ENCODE assay signal across 8 cellular contexts in the genomic region with DNA sequence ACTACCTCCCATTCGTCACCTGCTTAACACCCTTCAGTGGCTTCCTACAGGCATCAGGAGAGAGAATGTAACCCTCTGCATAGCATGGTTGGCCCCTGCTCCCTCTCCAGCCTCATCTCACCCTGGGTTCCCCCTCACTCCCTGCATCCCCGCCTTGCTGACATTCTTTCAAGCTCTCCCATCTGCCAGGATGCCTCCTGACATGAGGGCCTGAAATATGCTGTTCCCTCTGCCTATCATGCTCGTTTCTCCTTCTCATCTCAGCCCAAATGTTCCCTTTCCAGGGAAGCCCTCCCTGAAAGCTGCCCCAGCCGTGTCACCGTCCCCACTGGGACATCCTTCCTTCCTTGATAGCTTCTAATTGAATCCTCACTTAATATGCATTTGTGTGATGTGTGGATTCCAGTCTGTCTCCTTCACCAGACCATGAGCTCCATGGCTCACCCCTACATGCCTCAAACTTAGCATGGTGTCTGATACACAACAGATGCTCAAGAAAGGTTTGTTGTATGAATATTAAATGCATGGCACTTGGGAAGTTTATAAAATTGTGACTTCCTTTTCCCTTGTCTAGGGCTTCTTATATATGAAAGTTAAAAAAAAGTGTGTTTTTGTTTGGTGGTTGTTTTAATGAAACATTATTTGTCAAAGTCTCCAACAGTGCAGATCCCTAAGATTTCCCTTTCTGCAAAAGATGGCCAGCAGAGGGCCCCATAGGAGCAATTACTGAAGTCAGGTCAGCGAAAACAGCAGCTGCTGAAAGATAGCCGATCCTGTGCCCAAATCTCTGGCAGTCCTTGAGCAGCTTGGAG. TPM values are rescaled to one million over a fixed set of nuclear protein-coding genes. Genes with fewer than 3 reads are reported as not detected.
DNase-seq lines count a peak whose midpoint lies in the region; ATAC-seq and TF ChIP-seq lines count a peak whose summit lies in the region.

No MANE protein-coding gene starts in this region.

- H4K20me1 ChIP-seq in SU-DHL-6 (ENCODE audit: low read depth, low read length), result no peaks in the 10 kb centered on the region

- no peak overlapping the region for H3K9ac ChIP-seq in SU-DHL-6 (ENCODE audit: low read length)

- no peaks in the 10 kb centered on the region for H3K9me2 ChIP-seq in SU-DHL-6 (replicated peaks; ENCODE audit: insufficient read depth, low read length)

- peak; percentile 54 for TF ChIP-seq CTCF in SU-DHL-6 (IDR thresholded peaks at IDR 0.05; ENCODE audit: insufficient read depth, low read length, poor library complexity, severe bottlenecking)

- H3K27me3 ChIP-seq in MG63 (no peaks in the 10 kb centered on the region), SU-DHL-6 (ENCODE audit: low read length) (no peaks in the 10 kb centered on the region)

- H3K79me2 ChIP-seq in SU-DHL-6 (ENCODE audit: insufficient read depth, low read length), result no peaks in the 10 kb centered on the region

- DNase-seq in NCI-H82 (lab: John Stamatoyannopoulos, UW) (peak; percentile 67), NCI-H82 treated with DMSO at 0.1 percent for 48 hours (lab: John Stamatoyannopoulos, UW; ENCODE audit: unreplicated experiment) (no peak), MG63 (peak; percentile 59), left cardiac atrium (peak; percentile 80), retina (peak; percentile 69)
- DNase-seq in activated naive CD8-positive, alpha-beta T cell treated with anti-CD3 and anti-CD28 coated beads, Interleukin-2, amount 50 U/mL, for 16 hours (ENCODE audit: low read depth, low spot score), result peak; percentile 57

- H3K9me3 ChIP-seq in MG63 (no peaks in the 10 kb centered on the region), SU-DHL-6 (ENCODE audit: insufficient read depth, low read length) (no peaks in the 10 kb centered on the region)

- no peak overlapping the region for H3K27ac ChIP-seq in SU-DHL-6 (ENCODE audit: low read depth, low read length)

- no peak overlapping the region for H2AFZ ChIP-seq in SU-DHL-6 (ENCODE audit: low read depth, low read length, severe bottlenecking)

- intact Hi-C loops in left cardiac atrium (cut with DNase I), result loop anchor here (2.0 to 10.0 kb wide), 5 partner anchors 42 to 399 kb away; no protein-coding TSS in a partner anchor

- no peaks in the 10 kb centered on the region for H3F3A ChIP-seq in SU-DHL-6 (ENCODE audit: insufficient read depth)

- H3K4me2 ChIP-seq in SU-DHL-6 (ENCODE audit: low read depth, low read length, poor library complexity, severe bottlenecking), result no peak overlapping the region

- H3K4me3 ChIP-seq in MG63 (no peak overlapping the region), SU-DHL-6 (ENCODE audit: insufficient read depth, low read length, poor library complexity, severe bottlenecking) (no peak overlapping the region)

- ATAC-seq in left cardiac atrium (peak; percentile 77 to 81), GM21717 (IDR thresholded peaks at IDR 0.05; ENCODE audit: unreplicated experiment) (no peak)

- H3K36me3 ChIP-seq in MG63 (no peaks in the 10 kb centered on the region), SU-DHL-6 (ENCODE audit: low read length) (no peaks in the 10 kb centered on the region)

RNA-seq across cellular contexts. Expression of gene C5orf58, which starts 7.3 kb away (rescaled TPM):
- not detected in 2 replicates for total RNA-seq in MG63 (2014; rRNA removed; shearing (Covaris generic); ENCODE audit: low replicate concordance)
- not detected for total RNA-seq in left cardiac atrium
